Comparison of ENCODE assay signal across 17 cellular contexts in the genomic region with DNA sequence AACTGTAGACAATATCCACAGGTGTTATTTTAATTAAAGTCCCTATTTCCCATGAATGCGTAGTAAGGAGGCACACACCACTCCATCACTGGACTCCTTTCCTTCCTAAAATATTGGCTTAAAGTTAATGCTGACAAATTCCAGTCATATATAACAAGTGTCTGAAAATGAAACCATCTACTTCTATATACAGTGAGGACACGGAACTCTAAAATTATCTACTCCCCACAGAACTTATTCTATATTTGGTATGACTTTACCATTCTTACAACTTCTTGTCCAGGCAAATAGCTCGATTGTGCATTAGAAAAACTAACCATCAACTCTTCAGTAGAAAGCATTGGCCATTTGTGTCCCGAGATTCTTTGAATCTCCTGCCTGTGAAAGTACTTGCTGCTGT.
A peak's percentile ranks its signal among the peaks of the same experiment; 100 is the strongest.
DNase-seq lines count a peak whose midpoint lies in the region; ATAC-seq and TF ChIP-seq lines count a peak whose summit lies in the region.
"Had no signal": no experiment of that assay in that cellular context is flagged by ENCODE, and none has a peak within 500 bp of the region (broad histone marks: within the 10 kb centered on the region; RNA-seq: fewer than 3 reads in every experiment).

No MANE protein-coding gene starts in this region.

- H3K27me3 ChIP-seq in BLaER1 = no peaks in the 10 kb centered on the region
- H3K27me3 ChIP-seq in breast epithelium = no peaks in the 10 kb centered on the region
- H3K27me3 ChIP-seq: upper lobe of left lung had no signal

- no peaks in the 10 kb centered on the region for H3K9me3 ChIP-seq in BLaER1
- no peaks in the 10 kb centered on the region for H3K9me3 ChIP-seq in breast epithelium
- H3K9me3 ChIP-seq: Caco-2, psoas muscle, upper lobe of left lung had no signal

- no peaks in the 10 kb centered on the region for H3K36me3 ChIP-seq in BLaER1
- no peaks in the 10 kb centered on the region for H3K36me3 ChIP-seq in breast epithelium
- H3K36me3 ChIP-seq: upper lobe of left lung had no signal

- TF ChIP-seq CTCF in breast epithelium (IDR thresholded peaks at IDR 0.05) = no peak

- ATAC-seq in GM19035 (IDR thresholded peaks at IDR 0.05; ENCODE audit: unreplicated experiment) (peak; percentile 51), HG02610 (IDR thresholded peaks at IDR 0.05; ENCODE audit: unreplicated experiment) (peak; percentile 82), HG03432 (IDR thresholded peaks at IDR 0.05; ENCODE audit: unreplicated experiment) (peak; percentile 82), HG03135 (IDR thresholded peaks at IDR 0.05; ENCODE audit: unreplicated experiment) (no peak)
- ATAC-seq in activated T-cell treated with anti-CD3 and anti-CD28 coated beads, Interleukin-2, amount 50 U/mL, for 72 hours (replicated peaks in 1 of 2) = no peak
- ATAC-seq: psoas muscle had no signal

- TF ChIP-seq POLR2A in breast epithelium (IDR thresholded peaks at IDR 0.05) = no peak

- peaks cover 14% of the 10 kb centered on the region for H3K4me1 Mint-ChIP-seq in activated T-cell treated with anti-CD3 and anti-CD28 coated beads, Interleukin-2, amount 50 U/mL, for 72 hours (ENCODE audit: low read depth)
- H3K4me1 Mint-ChIP-seq: central memory CD8-positive, alpha-beta T cell had no signal

- H3K4me1 ChIP-seq in BLaER1 (peaks cover 24% of the 10 kb centered on the region), breast epithelium (no peaks in the 10 kb centered on the region)
- H3K4me1 ChIP-seq: Caco-2, psoas muscle, upper lobe of left lung had no signal

- DNase-seq in activated T-cell treated with anti-CD3 and anti-CD28 coated beads, Interleukin-2, amount 50 U/mL, for 72 hours = no peak
- no peak for DNase-seq in breast epithelium (ENCODE audit: low spot score in 2 of 2)
- DNase-seq in activated naive CD4-positive, alpha-beta T cell (lab: John Stamatoyannopoulos, UW) = no peak
- DNase-seq: activated CD8-positive, alpha-beta memory T cell treated with anti-CD3 and anti-CD28 coated beads, Interleukin-2, amount 50 U/mL, for 4 hours; activated naive CD8-positive, alpha-beta T cell treated with anti-CD3 and anti-CD28 coated beads, Interleukin-2, amount 10 ng/mL, durations not matched to agents 7 days and 5 days; Caco-2; head of caudate nucleus; KG1; NCI-H2029 treated with DMSO at 0.1 percent for 48 hours; psoas muscle; upper lobe of left lung had no signal

- no peaks in the 10 kb centered on the region for H3K9me3 Mint-ChIP-seq in activated T-cell treated with anti-CD3 and anti-CD28 coated beads, Interleukin-2, amount 50 U/mL, for 72 hours
- H3K9me3 Mint-ChIP-seq: activated naive CD8-positive, alpha-beta T cell treated with anti-CD3 and anti-CD28 coated beads, Interleukin-2, amount 10 ng/mL, durations not matched to agents 7 days and 5 days had no signal

- H3K27ac Mint-ChIP-seq in activated T-cell treated with anti-CD3 and anti-CD28 coated beads, Interleukin-2, amount 50 U/mL, for 72 hours = no peak overlapping the region
- H3K27ac Mint-ChIP-seq: activated naive CD8-positive, alpha-beta T cell treated with anti-CD3 and anti-CD28 coated beads, Interleukin-2, amount 10 ng/mL, durations not matched to agents 7 days and 5 days had no signal

- H3K27me3 Mint-ChIP-seq in activated T-cell treated with anti-CD3 and anti-CD28 coated beads, Interleukin-2, amount 50 U/mL, for 72 hours (ENCODE audit: low read depth) = no peaks in the 10 kb centered on the region
- H3K27me3 Mint-ChIP-seq: activated naive CD8-positive, alpha-beta T cell treated with anti-CD3 and anti-CD28 coated beads, Interleukin-2, amount 10 ng/mL, durations not matched to agents 7 days and 5 days; central memory CD8-positive, alpha-beta T cell had no signal

- H4K20me1 ChIP-seq in BLaER1 = no peaks in the 10 kb centered on the region

- no peak overlapping the region for H3K9ac ChIP-seq in BLaER1

- peak overlapping the region; percentile 65 for H3K4me2 ChIP-seq in BLaER1

- H3K4me3 ChIP-seq in BLaER1 (no peak overlapping the region), breast epithelium (no peak overlapping the region)
- H3K4me3 ChIP-seq: psoas muscle, upper lobe of left lung had no signal

- intact Hi-C loops in breast epithelium (cut with DNase I; ENCODE audit: low total_unique reads) = no loop called here

- H3K4me3 Mint-ChIP-seq in activated T-cell treated with anti-CD3 and anti-CD28 coated beads, Interleukin-2, amount 50 U/mL, for 72 hours = no peak overlapping the region
- H3K4me3 Mint-ChIP-seq: central memory CD8-positive, alpha-beta T cell had no signal

- H3K36me3 Mint-ChIP-seq in activated T-cell treated with anti-CD3 and anti-CD28 coated beads, Interleukin-2, amount 50 U/mL, for 72 hours (ENCODE audit: insufficient read depth in 2 of 2) = no peaks in the 10 kb centered on the region
- H3K36me3 Mint-ChIP-seq: activated naive CD8-positive, alpha-beta T cell treated with anti-CD3 and anti-CD28 coated beads, Interleukin-2, amount 10 ng/mL, durations not matched to agents 7 days and 5 days had no signal

- H3K27ac ChIP-seq in BLaER1 (no peak overlapping the region), breast epithelium (no peak overlapping the region)
- H3K27ac ChIP-seq: psoas muscle, upper lobe of left lung had no signal

Comparison
In these comparisons a context has a peak if more than half of its experiments do, and no peak if none do; other contexts are left out.
1. ATAC-seq: peak in GM19035 (single experiment), HG02610 (single experiment) and HG03432 (single experiment); none in activated T-cell treated with anti-CD3 and anti-CD28 coated beads, Interleukin-2, amount 50 U/mL, for 72 hours (0 of 2) and HG03135 (single experiment).